ENCODE assay signal across 1 cellular context in genomic region chr2:241309684-241310117, GRCh38.
TF ChIP-seq lines count a peak whose summit lies in the region.

No MANE protein-coding gene starts in this region.

TF ChIP-seq in GM12878, 131 proteins besides CTCF, POLR2A, EP300 and RAD21 (continued from another document):
- TF ChIP-seq NKRF (conservative IDR thresholded peaks at IDR 0.05) (no peak), NR2C2 (IDR thresholded peaks at IDR 0.05; ENCODE audit: borderline replicate concordance, control insufficient read depth, insufficient read length, low read depth) (no peak), KLF5 (IDR thresholded peaks at IDR 0.05; ENCODE audit: partially characterized antibody) (no peak), RELA (IDR thresholded peaks at IDR 0.05; ENCODE audit: borderline replicate concordance, partially characterized antibody) (no peak), NFXL1 (IDR thresholded peaks at IDR 0.05; ENCODE audit: borderline replicate concordance) (no peak), MTA3 (IDR thresholded peaks at IDR 0.05; ENCODE audit: borderline replicate concordance, low read length) (no peak), NFYA (IDR thresholded peaks at IDR 0.05; ENCODE audit: borderline replicate concordance, low read depth, low read length) (no peak), ETV6 (conservative IDR thresholded peaks at IDR 0.05 in 1 of 2, IDR thresholded peaks at IDR 0.05 in 1 of 2; ENCODE audit: borderline replicate concordance in 1 of 2, low read depth in 1 of 2) (no peak), BACH1 (IDR thresholded peaks at IDR 0.05; ENCODE audit: borderline replicate concordance) (no peak), BCLAF1 (IDR thresholded peaks at IDR 0.05) (no peak), RBBP5 (conservative IDR thresholded peaks at IDR 0.05) (no peak), SIX5 (IDR thresholded peaks at IDR 0.05; ENCODE audit: low read depth, low read length, severe bottlenecking) (no peak), BCL3 (IDR thresholded peaks at IDR 0.05; ENCODE audit: borderline replicate concordance, insufficient read depth, low read depth, low read length, poor library complexity, severe bottlenecking) (no peak), BMI1 (IDR thresholded peaks at IDR 0.05; ENCODE audit: borderline replicate concordance) (no peak), HDGF (IDR thresholded peaks at IDR 0.05) (peak; percentile 21; the same call in 1 of the 2 replicates), HSF1 (IDR thresholded peaks at IDR 0.05; ENCODE audit: low read depth, low read length) (no peak), E2F8 (IDR thresholded peaks at IDR 0.05; ENCODE audit: low read depth, partially characterized antibody) (no peak), EED (IDR thresholded peaks at IDR 0.05; ENCODE audit: low read depth) (peak; percentile 60), DPF2 (IDR thresholded peaks at IDR 0.05) (0 out of 2 replicates have a peak, but pooled peaks have one; percentile 50), CREM (IDR thresholded peaks at IDR 0.05; ENCODE audit: low read depth) (peak; percentile 38; the same call in 1 of the 2 replicates), ZNF217 (IDR thresholded peaks at IDR 0.05) (no peak), CEBPZ (IDR thresholded peaks at IDR 0.05; ENCODE audit: low read depth, low read length) (no peak), CBX5 (IDR thresholded peaks at IDR 0.05; ENCODE audit: low read depth) (no peak), ATF2 (IDR thresholded peaks at IDR 0.05; ENCODE audit: low read length) (no peak), SMAD5 (IDR thresholded peaks at IDR 0.05; ENCODE audit: low read depth) (no peak), RFX5 (IDR thresholded peaks at IDR 0.05; ENCODE audit: low read depth, low read length) (no peak), MEF2B (IDR thresholded peaks at IDR 0.05; ENCODE audit: partially characterized antibody, poor library complexity, severe bottlenecking) (peak; percentile 85), FOXK2 (IDR thresholded peaks at IDR 0.05) (no peak), RCOR1 (conservative IDR thresholded peaks at IDR 0.05; ENCODE audit: low read depth, low read length) (no peak), ZBTB4 (CRISPR knock-in tag; IDR thresholded peaks at IDR 0.05) (no peak), SREBF2 (IDR thresholded peaks at IDR 0.05; ENCODE audit: low read length) (no peak), SRF (IDR thresholded peaks at IDR 0.05; ENCODE audit: low read depth in 2 of 2, low read length in 2 of 2) (no peak), ZNF622 (IDR thresholded peaks at IDR 0.05) (no peak)
